In the genomic region with DNA sequence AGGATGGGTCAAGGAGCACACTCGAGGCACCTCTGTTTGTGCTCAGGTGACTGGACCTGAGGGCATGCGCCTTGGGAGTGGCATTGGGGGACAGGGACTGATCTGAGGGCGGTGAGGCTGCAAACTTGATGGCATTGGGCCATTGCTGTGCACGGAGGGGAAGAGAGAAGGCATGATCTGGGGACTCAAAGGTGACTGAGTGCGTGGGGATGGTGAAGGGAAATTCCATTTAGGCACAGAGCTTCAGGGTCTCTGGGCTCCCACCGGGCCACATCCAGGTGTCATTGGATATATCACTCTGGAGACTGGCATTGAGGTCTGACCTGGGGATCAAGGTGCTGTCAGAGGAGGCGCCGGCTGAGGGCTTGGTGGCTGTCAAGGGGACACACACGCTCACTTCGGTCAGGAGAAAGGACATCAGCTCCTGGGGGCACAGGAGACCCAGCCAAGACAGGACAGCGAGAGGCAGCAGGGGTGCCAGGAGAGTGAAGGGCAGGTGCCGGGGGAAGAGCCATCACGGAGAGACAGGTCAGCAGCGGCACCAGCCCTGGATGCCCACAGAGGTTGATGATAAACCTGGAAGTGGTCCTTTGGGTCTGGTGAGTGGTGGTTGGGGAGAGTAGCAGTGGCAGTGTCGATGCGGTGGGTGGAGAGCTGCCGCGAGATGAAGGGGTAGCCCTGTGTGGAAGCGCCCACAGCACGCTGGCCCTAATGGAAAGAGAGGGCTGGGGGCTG, we compare ENCODE assay signal across 15 cellular contexts. TPM values are rescaled to one million over a fixed set of nuclear protein-coding genes. Genes with fewer than 3 reads are reported as not detected.
"Had no signal": no experiment of that assay in that cellular context is flagged by ENCODE, and none has a peak within 500 bp of the region (broad histone marks: within the 10 kb centered on the region; RNA-seq: fewer than 3 reads in every experiment).

No MANE protein-coding gene starts in this region.

- H3K36me3 ChIP-seq: right lobe of liver had no signal

- H3K27ac Mint-ChIP-seq: activated CD4-positive, alpha-beta T cell treated with anti-CD3 and anti-CD28 coated beads, Interleukin-2, amount 10 ng/mL, durations not matched to agents 7 days and 5 days; activated naive CD4-positive, alpha-beta T cell treated with anti-CD3 and anti-CD28 coated beads for 36 hours; activated T-helper 1 cell treated with anti-CD3 and anti-CD28 coated beads, Interleukin-12 subunit alpha, Interleukin-12 subunit beta, Interleukin-2, Interleukin-4 antibody, amounts not matched to agents 30 ng/mL and 10 ng/mL and 1 ng/mL, durations not matched to agents 14 hours and 24 hours and 36 hours; nephron; T-helper 2 cell treated with Interferon-gamma antibody and Interleukin-4, amounts not matched to agents 5 μg/mL and 100 μg/mL, for 36 hours had no signal

- H3K27me3 Mint-ChIP-seq: activated CD4-positive, alpha-beta T cell treated with anti-CD3 and anti-CD28 coated beads, Interleukin-2, amount 10 ng/mL, durations not matched to agents 7 days and 5 days; stimulated activated naive CD8-positive, alpha-beta T cell treated with anti-CD3 and anti-CD28 coated beads, Interleukin-15, amount 100 ng/mL, for 72 hours had no signal

- H3K9me3 Mint-ChIP-seq: activated CD4-positive, alpha-beta T cell treated with anti-CD3 and anti-CD28 coated beads, Interleukin-2, amount 10 ng/mL, durations not matched to agents 7 days and 5 days; activated naive CD4-positive, alpha-beta T cell treated with anti-CD3 and anti-CD28 coated beads for 36 hours; activated T-helper 1 cell treated with anti-CD3 and anti-CD28 coated beads, Interleukin-12 subunit alpha, Interleukin-12 subunit beta, Interleukin-2, Interleukin-4 antibody, amounts not matched to agents 30 ng/mL and 10 ng/mL and 1 ng/mL, durations not matched to agents 14 hours and 24 hours and 36 hours; nephron; stimulated activated naive CD8-positive, alpha-beta T cell treated with anti-CD3 and anti-CD28 coated beads, Interleukin-15, amount 100 ng/mL, for 72 hours; T-helper 2 cell treated with Interferon-gamma antibody and Interleukin-4, amounts not matched to agents 5 μg/mL and 100 μg/mL, for 36 hours had no signal

- ATAC-seq: esophagus mucosa, left lobe of liver, right lobe of liver had no signal

- H3K79me2 ChIP-seq: hepatocyte had no signal

- H3K4me2 ChIP-seq: hepatocyte had no signal

- H3K9me3 ChIP-seq: right lobe of liver, thoracic aorta had no signal

- H3K27ac ChIP-seq: hepatocyte, right lobe of liver, thoracic aorta had no signal

- H3K4me3 Mint-ChIP-seq: activated CD4-positive, alpha-beta T cell treated with anti-CD3 and anti-CD28 coated beads, Interleukin-2, amount 10 ng/mL, durations not matched to agents 7 days and 5 days; activated naive CD4-positive, alpha-beta T cell treated with anti-CD3 and anti-CD28 coated beads for 36 hours; activated T-helper 1 cell treated with anti-CD3 and anti-CD28 coated beads, Interleukin-12 subunit alpha, Interleukin-12 subunit beta, Interleukin-2, Interleukin-4 antibody, amounts not matched to agents 30 ng/mL and 10 ng/mL and 1 ng/mL, durations not matched to agents 14 hours and 24 hours and 36 hours; nephron; stimulated activated naive CD8-positive, alpha-beta T cell treated with anti-CD3 and anti-CD28 coated beads, Interleukin-15, amount 100 ng/mL, for 72 hours; T-helper 2 cell treated with Interferon-gamma antibody and Interleukin-4, amounts not matched to agents 5 μg/mL and 100 μg/mL, for 36 hours had no signal

- DNase-seq: activated CD4-positive, alpha-beta T cell treated with anti-CD3 and anti-CD28 coated beads, Interleukin-2, amount 10 ng/mL, durations not matched to agents 7 days and 5 days; activated CD4-positive, CD25-positive, alpha-beta regulatory T cell; activated CD8-positive, alpha-beta memory T cell treated with anti-CD3 and anti-CD28 coated beads, Interleukin-2, amount 50 U/mL, for 48 hours; activated naive CD4-positive, alpha-beta T cell treated with anti-CD3 and anti-CD28 coated beads for 36 hours; islet precursor cell; stimulated activated naive CD8-positive, alpha-beta T cell treated with anti-CD3 and anti-CD28 coated beads, Interleukin-15, amount 100 ng/mL, for 72 hours; SW 1271 had no signal

- H3K4me3 ChIP-seq: hepatocyte, right lobe of liver, thoracic aorta had no signal

- H2AFZ ChIP-seq: hepatocyte had no signal

RNA-seq across cellular contexts. Expression of a gene that starts 37.6 kb away (rescaled TPM):
- total RNA-seq: activated CD4-positive, alpha-beta T cell treated with anti-CD3 and anti-CD28 coated beads, Interleukin-2, amount 10 ng/mL, durations not matched to agents 7 days and 5 days; activated naive CD4-positive, alpha-beta T cell treated with anti-CD3 and anti-CD28 coated beads for 36 hours; activated T-helper 1 cell treated with anti-CD3 and anti-CD28 coated beads, Interleukin-12 subunit alpha, Interleukin-12 subunit beta, Interleukin-2, Interleukin-4 antibody, amounts not matched to agents 30 ng/mL and 10 ng/mL and 1 ng/mL, durations not matched to agents 14 hours and 24 hours and 36 hours had no signal
